In the genomic region with DNA sequence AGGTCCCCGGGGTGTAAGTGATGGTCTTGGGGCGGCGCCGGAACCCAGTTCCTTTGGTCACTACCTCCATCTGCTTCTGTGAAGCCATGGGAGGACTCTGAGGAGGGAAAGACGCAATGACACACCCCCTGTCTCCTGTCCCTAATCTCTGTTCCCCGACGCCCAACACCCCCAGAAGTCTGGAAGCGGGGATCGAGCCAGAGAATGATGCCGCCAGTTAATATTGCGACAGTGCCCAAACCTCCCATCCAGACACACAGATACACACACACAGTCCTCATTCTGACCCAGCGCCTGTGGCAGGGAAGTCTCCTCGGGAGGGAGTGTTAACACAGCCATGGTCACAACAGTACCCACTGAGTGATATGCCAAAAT, we compare ENCODE assay signal across 8 cellular contexts. TPM values are rescaled to one million over a fixed set of nuclear protein-coding genes. Genes with fewer than 3 reads are reported as not detected.
A peak's percentile ranks its signal among the peaks of the same experiment; 100 is the strongest.
DNase-seq lines count a peak whose midpoint lies in the region; ATAC-seq, FAIRE-seq and TF ChIP-seq lines count a peak whose summit lies in the region.

No MANE protein-coding gene starts in this region.

- peaks cover 6 to 20% of the 10 kb centered on the region in 2 donors for H3K36me3 Mint-ChIP-seq in activated naive CD4-positive, alpha-beta T cell treated with anti-CD3 and anti-CD28 coated beads, Interleukin-2, amount 50 U/mL, for 72 hours

- no peaks in the 10 kb centered on the region for H3K9me3 Mint-ChIP-seq in activated naive CD4-positive, alpha-beta T cell treated with anti-CD3 and anti-CD28 coated beads, Interleukin-2, amount 50 U/mL, for 72 hours

- H3K4me1 ChIP-seq in ES-I3 (ENCODE audit: insufficient read depth, low read length), result no peaks in the 10 kb centered on the region

- H3K9ac ChIP-seq in ES-I3 (ENCODE audit: low read depth, low read length), result peak overlapping the region; percentile 79; the same call in 1 of the 2 replicates

- peaks cover 9% of the 10 kb centered on the region for H3K36me3 ChIP-seq in ES-I3 (ENCODE audit: insufficient read depth, low read length)

- no peak for FAIRE-seq in GM12892 (lab: Jason Lieb, UNC)

- H3K4me3 ChIP-seq in iPS-18c (ENCODE audit: insufficient read depth, low read depth, low read length), result peak overlapping the region; percentile 99

- DNase-seq in activated naive CD4-positive, alpha-beta T cell treated with anti-CD3 and anti-CD28 coated beads, Interleukin-2, amount 50 U/mL, for 72 hours (ENCODE audit: low spot score in 2 of 2), result no peak
- peak; percentile 9 for DNase-seq in stimulated activated naive CD8-positive, alpha-beta T cell treated with anti-CD3 and anti-CD28 coated beads, Interleukin-15, Interleukin-2, amounts not matched to agents 100 U/mL and 50 U/mL, for 24 hours
- no peak for DNase-seq in GM12892 (ENCODE audit: insufficient read length)
- no peak for DNase-seq in NCI-H526 (lab: John Stamatoyannopoulos, UW)
- DNase-seq in medulla oblongata (ENCODE audit: extremely low spot score), result no peak

- no peak for TF ChIP-seq POLR2A in GM12892 (IDR thresholded peaks at IDR 0.05; ENCODE audit: low read depth, low read length)

- H3K9me3 ChIP-seq in ES-I3 (ENCODE audit: control insufficient read depth, insufficient read depth, low read length), result no peaks in the 10 kb centered on the region
- H3K9me3 ChIP-seq in iPS-18c (ENCODE audit: control insufficient read depth, insufficient read depth, low read length), result no peaks in the 10 kb centered on the region

- peak overlapping the region; percentile 92 to 99 for H3K27ac Mint-ChIP-seq in activated naive CD4-positive, alpha-beta T cell treated with anti-CD3 and anti-CD28 coated beads, Interleukin-2, amount 50 U/mL, for 72 hours

- ATAC-seq in HG02938 (IDR thresholded peaks at IDR 0.05; ENCODE audit: unreplicated experiment), result peak; percentile 30
- no peak for ATAC-seq in activated naive CD4-positive, alpha-beta T cell treated with anti-CD3 and anti-CD28 coated beads, Interleukin-2, amount 50 U/mL, for 72 hours
- no peak for ATAC-seq in stimulated activated naive CD8-positive, alpha-beta T cell treated with anti-CD3 and anti-CD28 coated beads, Interleukin-15, Interleukin-2, amounts not matched to agents 100 U/mL and 50 U/mL, for 24 hours

RNA-seq across cellular contexts. Expression of a gene that starts 0.4 kb away (rescaled TPM):
- total RNA-seq in activated naive CD4-positive, alpha-beta T cell treated with anti-CD3 and anti-CD28 coated beads, Interleukin-2, amount 50 U/mL, for 72 hours, result not detected
- polyA plus RNA-seq in GM12892 (2012; ENCODE audit: missing spikeins), result 0.70 TPM

RNA-seq across cellular contexts. Expression of a gene that starts 0.5 kb away (rescaled TPM):
- total RNA-seq in activated naive CD4-positive, alpha-beta T cell treated with anti-CD3 and anti-CD28 coated beads, Interleukin-2, amount 50 U/mL, for 72 hours, result 10 to 100 TPM; 55.3 to 70.3 TPM
- polyA plus RNA-seq in GM12892 (2012; ENCODE audit: missing spikeins), result 74.4 TPM

RNA-seq across cellular contexts. Expression of a gene that starts 31.3 kb away (rescaled TPM):
- total RNA-seq in activated naive CD4-positive, alpha-beta T cell treated with anti-CD3 and anti-CD28 coated beads, Interleukin-2, amount 50 U/mL, for 72 hours, result not detected
- polyA plus RNA-seq in GM12892 (2012; ENCODE audit: missing spikeins), result not detected

RNA-seq across cellular contexts. Expression of a gene that starts 47.0 kb away (rescaled TPM):
- total RNA-seq in activated naive CD4-positive, alpha-beta T cell treated with anti-CD3 and anti-CD28 coated beads, Interleukin-2, amount 50 U/mL, for 72 hours, result 10 to 100 TPM; 13.9 to 16.5 TPM
- polyA plus RNA-seq in GM12892 (2012; ENCODE audit: missing spikeins), result 4.0 TPM
